Comparison of ENCODE assay signal across 8 cellular contexts in the genomic region with DNA sequence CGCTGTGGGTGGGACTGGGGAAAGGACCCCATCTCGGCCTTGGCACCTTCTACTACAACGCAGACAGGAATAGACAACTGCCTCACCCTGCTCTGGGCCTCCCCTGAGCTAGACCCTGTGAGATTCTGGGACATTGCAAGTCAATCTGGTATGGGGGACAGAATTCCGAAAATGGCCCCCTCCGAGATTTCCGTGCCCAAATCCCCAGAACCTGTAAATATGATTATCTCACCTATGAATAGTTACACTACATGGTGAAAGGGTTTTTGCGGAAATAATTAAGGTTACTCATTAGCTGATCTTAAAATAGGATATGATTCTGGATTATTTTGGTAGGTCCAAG. TPM values are rescaled to one million over a fixed set of nuclear protein-coding genes. Genes with fewer than 3 reads are reported as not detected.
DNase-seq lines count a peak whose midpoint lies in the region; ATAC-seq, FAIRE-seq and TF ChIP-seq lines count a peak whose summit lies in the region.

No MANE protein-coding gene starts in this region.

- H3K4me1 ChIP-seq in foreskin keratinocyte (no peaks in the 10 kb centered on the region), sigmoid colon (peaks cover 0 to 40% (median 37%) of the 10 kb centered on the region in 4 donors)

- H3K27me3 ChIP-seq in WERI-Rb-1 (ENCODE audit: insufficient read depth, low read depth, severe bottlenecking), result no peaks in the 10 kb centered on the region
- H3K27me3 ChIP-seq in foreskin keratinocyte, result no peaks in the 10 kb centered on the region
- H3K27me3 ChIP-seq in sigmoid colon, result no peaks in the 10 kb centered on the region

- peak overlapping the region; percentile 54 for H3K4me3 ChIP-seq in WERI-Rb-1 (ENCODE audit: low read depth, low read length)
- H3K4me3 ChIP-seq in sigmoid colon, result peak overlapping the region; percentile 74 to 75 (median 75)

- peak overlapping the region; percentile 95 for H3K27ac ChIP-seq in WERI-Rb-1
- H3K27ac ChIP-seq in foreskin keratinocyte, result peak overlapping the region; percentile 33
- peak overlapping the region; percentile 92 to 97 (median 96) for H3K27ac ChIP-seq in sigmoid colon

- no peak for TF ChIP-seq CTCF in WERI-Rb-1 (IDR thresholded peaks at IDR 0.05; ENCODE audit: low read depth, low read length)
- no peak for TF ChIP-seq CTCF in foreskin keratinocyte (conservative IDR thresholded peaks at IDR 0.05)
- peak in 1 of 4 experiments; percentile 11 for TF ChIP-seq CTCF in sigmoid colon (IDR thresholded peaks at IDR 0.05)

- 6 to 10% methylated on average over 7 of the region's 7 CpGs for WGBS in sigmoid colon, 2 donors

- peaks cover 13% of the 10 kb centered on the region for H3K36me3 ChIP-seq in WERI-Rb-1
- peaks cover 13 to 22% (median 16%) of the 10 kb centered on the region in 4 donors for H3K36me3 ChIP-seq in sigmoid colon

- intact Hi-C loops in sigmoid colon (cut with DNase I), result loop anchor here (1.0 kb wide), 1 partner anchor 23 kb away; no protein-coding TSS in a partner anchor

- peak; percentile 31 for FAIRE-seq in GM12891 (lab: Jason Lieb, UNC)
- FAIRE-seq in frontal cortex (lab: Jason Lieb, UNC), result no peak

- DNase-seq in GM12891 (ENCODE audit: insufficient read length, low spot score) (no peak), WERI-Rb-1 (no peak), foreskin keratinocyte (no peak), sigmoid colon (peak; percentile 62), frontal cortex (ENCODE audit: low spot score in 2 of 2) (no peak)

- no peaks in the 10 kb centered on the region for H3K9me3 ChIP-seq in WERI-Rb-1 (ENCODE audit: severe bottlenecking)
- H3K9me3 ChIP-seq in sigmoid colon, result no peaks in the 10 kb centered on the region

- TF ChIP-seq POLR2A in GM12891 (IDR thresholded peaks at IDR 0.05; ENCODE audit: low read depth, low read length), result no peak
- no peak for TF ChIP-seq POLR2A in sigmoid colon (IDR thresholded peaks at IDR 0.05)

- no peak for TF ChIP-seq EP300 in sigmoid colon (IDR thresholded peaks at IDR 0.05)

- ATAC-seq in foreskin keratinocyte (no peak), GM18517 (IDR thresholded peaks at IDR 0.05; ENCODE audit: unreplicated experiment) (no peak), HG03460 (IDR thresholded peaks at IDR 0.05; ENCODE audit: unreplicated experiment) (no peak), HG03025 (IDR thresholded peaks at IDR 0.05; ENCODE audit: low FRiP score, unreplicated experiment) (no peak)

TF ChIP-seq in GM12891, 5 proteins besides CTCF, POLR2A, EP300 and RAD21:
- TF ChIP-seq SPI1 (IDR thresholded peaks at IDR 0.05; ENCODE audit: low read depth, low read length) (no peak), TAF1 (IDR thresholded peaks at IDR 0.05; ENCODE audit: low read depth, low read length) (no peak), POU2F2 (IDR thresholded peaks at IDR 0.05; ENCODE audit: low read depth, low read length) (no peak; the same call in 1 of the 2 replicates), POLR2AphosphoS5 (IDR thresholded peaks at IDR 0.05; ENCODE audit: low read depth, low read length) (no peak), PAX5 (IDR thresholded peaks at IDR 0.05; ENCODE audit: insufficient read depth, low read length, severe bottlenecking) (no peak)

RNA-seq across cellular contexts. Expression of a gene that starts 0.6 kb away (rescaled TPM):
- polyA plus RNA-seq in GM12891 (2012; ENCODE audit: low read depth, missing spikeins), result 6.1 TPM
- total RNA-seq in foreskin keratinocyte, result 10.0 and 11.0 TPM in 2 replicates
- polyA plus RNA-seq in foreskin keratinocyte, result 14.7 and 16.5 TPM in 2 replicates
- 10 to 100 TPM in 1 of 4 donors, 1 to 10 TPM in 3; 7.6 to 13.8 (median 8.4) TPM for total RNA-seq in sigmoid colon
- polyA plus RNA-seq in sigmoid colon, result 10 to 100 TPM in 1 of 3 donors, 1 to 10 TPM in 2; 4.9 to 10.2 (median 6.0) TPM
- 6.9 TPM for total RNA-seq in frontal cortex

RNA-seq across cellular contexts. Expression of a gene that starts 8.4 kb away (rescaled TPM):
- 23.9 TPM for polyA plus RNA-seq in GM12891 (2012; ENCODE audit: low read depth, missing spikeins)
- total RNA-seq in foreskin keratinocyte (17.7 and 19.0 TPM in 2 replicates), sigmoid colon (10 to 100 TPM in 1 of 4 donors, 1 to 10 TPM in 3; 4.2 to 13.5 (median 8.7) TPM), frontal cortex (6.9 TPM)
- polyA plus RNA-seq in foreskin keratinocyte (24.0 and 28.0 TPM in 2 replicates), sigmoid colon (10 to 100 TPM in 1 of 3 donors, 1 to 10 TPM in 2; 2.3 to 22.9 (median 6.0) TPM)

RNA-seq across cellular contexts. Expression of a gene that starts 23.6 kb away (rescaled TPM):
- polyA plus RNA-seq in GM12891 (2012; ENCODE audit: low read depth, missing spikeins), result 367 TPM
- 563 and 590 TPM in 2 replicates for total RNA-seq in foreskin keratinocyte
- polyA plus RNA-seq in foreskin keratinocyte, result 522 and 587 TPM in 2 replicates
- total RNA-seq in sigmoid colon, result 100 to 1,000 TPM; 157 to 236 (median 207) TPM
- polyA plus RNA-seq in sigmoid colon, result 100 to 1,000 TPM in 2 of 3 donors, 10 to 100 TPM in 1; 84.8 to 223 (median 150) TPM
- 332 TPM for total RNA-seq in frontal cortex

RNA-seq across cellular contexts. Expression of a gene that starts 34.7 kb away (rescaled TPM):
- 146 TPM for polyA plus RNA-seq in GM12891 (2012; ENCODE audit: low read depth, missing spikeins)
- 99.9 and 110 TPM in 2 replicates for total RNA-seq in foreskin keratinocyte
- 172 and 179 TPM in 2 replicates for polyA plus RNA-seq in foreskin keratinocyte
- 100 to 1,000 TPM; 101 to 144 (median 136) TPM for total RNA-seq in sigmoid colon
- 100 to 1,000 TPM; 196 to 372 (median 300) TPM for polyA plus RNA-seq in sigmoid colon
- total RNA-seq in frontal cortex, result 62.8 TPM

RNA-seq across cellular contexts. Expression of a gene that starts 38.2 kb away (rescaled TPM):
- 61.5 TPM for polyA plus RNA-seq in GM12891 (2012; ENCODE audit: low read depth, missing spikeins)
- total RNA-seq in foreskin keratinocyte, result 70.7 and 79.8 TPM in 2 replicates
- 120 and 134 TPM in 2 replicates for polyA plus RNA-seq in foreskin keratinocyte
- 10 to 100 TPM; 22.4 to 37.5 (median 30.3) TPM for total RNA-seq in sigmoid colon
- polyA plus RNA-seq in sigmoid colon, result 10 to 100 TPM; 48.0 to 58.5 (median 57.8) TPM
- total RNA-seq in frontal cortex, result 64.8 TPM

Comparison
In these comparisons a context has a peak if more than half of its experiments do, and no peak if none do; other contexts are left out.
1. H3K27ac ChIP-seq: peak in every context shown above with its lines; median percentile 96 in sigmoid colon; 95 in WERI-Rb-1; 33 in foreskin keratinocyte.